Comparison of ENCODE assay signal across 1 cellular context in the genomic region with DNA sequence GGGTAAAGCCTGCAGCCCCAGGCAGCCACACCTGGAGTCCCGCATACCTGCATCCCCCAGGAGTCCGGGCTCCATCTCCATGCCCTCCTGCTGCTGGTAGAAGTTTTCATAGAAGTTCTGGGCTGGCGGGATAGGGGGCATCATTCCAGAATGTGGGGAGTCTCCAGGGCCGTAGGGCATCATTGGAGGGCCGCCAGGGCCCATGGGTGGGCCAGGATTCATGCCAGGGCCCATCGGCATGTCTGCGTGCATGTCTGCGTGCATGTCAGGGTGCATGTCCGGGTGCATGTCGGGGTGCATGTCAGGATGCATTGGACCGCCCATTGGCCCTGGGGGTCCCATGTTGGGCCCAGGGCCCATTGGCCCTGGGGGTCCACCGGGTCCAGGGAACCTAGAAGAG.
TF ChIP-seq lines count a peak whose summit lies in the region.

No MANE protein-coding gene starts in this region.

TF ChIP-seq in endothelial cell of umbilical vein, 7 proteins besides CTCF, POLR2A, EP300 and RAD21:
- no peak for TF ChIP-seq EZH2 (IDR thresholded peaks at IDR 0.05; ENCODE audit: borderline replicate concordance, low read depth, low read length, severe bottlenecking)
- TF ChIP-seq FOS (IDR thresholded peaks at IDR 0.05; ENCODE audit: borderline replicate concordance, insufficient read depth, low read length), result no peak
- TF ChIP-seq JUN (IDR thresholded peaks at IDR 0.05; ENCODE audit: borderline replicate concordance, insufficient read depth, insufficient read length, low read depth), result no peak
- no peak for TF ChIP-seq MAX (IDR thresholded peaks at IDR 0.05; ENCODE audit: insufficient read depth, insufficient read length)
- no peak for TF ChIP-seq POLR2AphosphoS5 (IDR thresholded peaks at IDR 0.05; ENCODE audit: insufficient read depth, low read depth, low read length)
- TF ChIP-seq MYC (IDR thresholded peaks at IDR 0.05; ENCODE audit: low read depth, low read length), result no peak
- no peak for TF ChIP-seq GATA2 (IDR thresholded peaks at IDR 0.05; ENCODE audit: insufficient read depth, insufficient read length, low read depth, low read length)
